In genomic region chr2:27960237-27960912, GRCh38 we compare ENCODE assay signal across 8 cellular contexts.
DNase-seq lines count a peak whose midpoint lies in the region; FAIRE-seq and TF ChIP-seq lines count a peak whose summit lies in the region.

No MANE protein-coding gene starts in this region.

- H3K4me3 ChIP-seq in CD8-positive, alpha-beta memory T cell (ENCODE audit: low read length) = no peak overlapping the region
- no peak overlapping the region for H3K4me3 ChIP-seq in MG63
- no peak overlapping the region for H3K4me3 ChIP-seq in parathyroid adenoma (ENCODE audit: low read depth, low read length)
- H3K4me3 ChIP-seq in kidney (ENCODE audit: low read length in 2 of 2) = no peak overlapping the region

- peak overlapping the region; percentile 36 for H3K4me2 ChIP-seq in parathyroid adenoma (ENCODE audit: low read length)

- H3K79me2 ChIP-seq in parathyroid adenoma = peaks cover 6% of the 10 kb centered on the region

- intact Hi-C loops in posterior vena cava (cut with DNase I) (no loop called here), kidney (cut with DNase I) (no loop called here)

- peaks cover 30% of the 10 kb centered on the region for H3K4me1 ChIP-seq in CD8-positive, alpha-beta memory T cell (ENCODE audit: insufficient read depth, low read length)
- H3K4me1 ChIP-seq in parathyroid adenoma (peaks cover 18% of the 10 kb centered on the region), kidney (ENCODE audit: control insufficient read depth in 1 of 2, insufficient read depth in 1 of 2, low read depth in 1 of 2, low read length in 2 of 2) (peaks cover 2 to 17% of the 10 kb centered on the region in 2 donors)

- CTCF ChIA-PET in CD8-positive, alpha-beta memory T cell (lab: Charles Lee) = no interaction called here

- H3K27ac ChIP-seq in CD8-positive, alpha-beta memory T cell (ENCODE audit: low read depth, low read length) = no peak overlapping the region
- no peak overlapping the region for H3K27ac ChIP-seq in parathyroid adenoma
- H3K27ac ChIP-seq in kidney (ENCODE audit: low read depth in 2 of 2, low read length in 2 of 2) = no peak overlapping the region

- DNase-seq in CD8-positive, alpha-beta memory T cell = peak in 2 of 5 donors; percentile 21 to 32
- DNase-seq in MG63 = peak; percentile 44
- DNase-seq in dermis blood vessel endothelial cell = peak; percentile 46
- DNase-seq in islet precursor cell = no peak
- no peak for DNase-seq in posterior vena cava (ENCODE audit: low spot score)
- no peak for DNase-seq in SK-N-DZ (ENCODE audit: low spot score)
- no peak for DNase-seq in kidney

- H3K9ac ChIP-seq in parathyroid adenoma (no peak overlapping the region), kidney (ENCODE audit: low read length in 2 of 2) (no peak overlapping the region)

- peaks cover 64 to 81% (median 81%) of the 10 kb centered on the region in 3 donors for H3K4me1 Mint-ChIP-seq in CD8-positive, alpha-beta memory T cell

- H3K27ac Mint-ChIP-seq in CD8-positive, alpha-beta memory T cell = peak overlapping the region; percentile 4 to 84 (median 73)

- no peak overlapping the region for H2AFZ ChIP-seq in parathyroid adenoma

- no peaks in the 10 kb centered on the region for H3K9me3 Mint-ChIP-seq in CD8-positive, alpha-beta memory T cell

- H3K36me3 Mint-ChIP-seq in CD8-positive, alpha-beta memory T cell = peaks cover 0 to 2% (median 0%) of the 10 kb centered on the region in 3 donors

- POLR2A ChIA-PET in CD8-positive, alpha-beta memory T cell (lab: Charles Lee) = interaction anchor here (0.7 kb wide), 1 partner anchor 8 kb away, joined by 3 read pairs; no protein-coding TSS in a partner anchor

- H3K9me3 ChIP-seq in CD8-positive, alpha-beta memory T cell (ENCODE audit: low read length) = no peaks in the 10 kb centered on the region
- H3K9me3 ChIP-seq in MG63 (peaks cover 7% of the 10 kb centered on the region), parathyroid adenoma (ENCODE audit: control insufficient read depth, low read length) (no peaks in the 10 kb centered on the region), kidney (ENCODE audit: control insufficient read depth in 1 of 2, low read length in 2 of 2) (peaks cover 0 to 8% of the 10 kb centered on the region in 2 donors)

- FAIRE-seq in kidney (lab: Jason Lieb, UNC) = no peak

- no peaks in the 10 kb centered on the region for H3K27me3 ChIP-seq in CD8-positive, alpha-beta memory T cell (ENCODE audit: insufficient read depth, low read length, poor library complexity, severe bottlenecking)
- no peaks in the 10 kb centered on the region for H3K27me3 ChIP-seq in MG63
- H3K27me3 ChIP-seq in parathyroid adenoma (ENCODE audit: control insufficient read depth, insufficient read depth, low read length) = no peaks in the 10 kb centered on the region

- no peaks in the 10 kb centered on the region for H3K36me3 ChIP-seq in CD8-positive, alpha-beta memory T cell (ENCODE audit: insufficient read depth, low read length)
- H3K36me3 ChIP-seq in MG63 (peaks cover 3% of the 10 kb centered on the region; the same call in 1 of the 2 replicates), parathyroid adenoma (ENCODE audit: control insufficient read depth, insufficient read depth, low read length) (no peaks in the 10 kb centered on the region), kidney (ENCODE audit: control insufficient read depth in 1 of 2, insufficient read depth in 2 of 2, low read length in 2 of 2) (no peaks in the 10 kb centered on the region)

- H3K4me3 Mint-ChIP-seq in CD8-positive, alpha-beta memory T cell = peak overlapping the region in 6 of 7 donors; percentile 20 to 65 (median 46)

- TF ChIP-seq CTCF in parathyroid adenoma (IDR thresholded peaks at IDR 0.05) (no peak), kidney (IDR thresholded peaks at IDR 0.05; ENCODE audit: borderline replicate concordance, extremely low read depth, insufficient read depth) (no peak)

- no peaks in the 10 kb centered on the region for H3K27me3 Mint-ChIP-seq in CD8-positive, alpha-beta memory T cell

Comparison
In these comparisons a context has a peak if more than half of its experiments do, and no peak if none do; other contexts are left out.
1. DNase-seq: peak in MG63 (single experiment) and dermis blood vessel endothelial cell (single experiment); none in islet precursor cell (single experiment), posterior vena cava (single experiment), SK-N-DZ (single experiment) and kidney (single experiment).